ENCODE assay signal across 5 cellular contexts in genomic region chr17:79389896-79390295, GRCh38.
"Had no signal": no experiment of that assay in that cellular context is flagged by ENCODE, and none has a peak within 500 bp of the region (broad histone marks: within the 10 kb centered on the region; RNA-seq: fewer than 3 reads in every experiment).

No MANE protein-coding gene starts in this region.

- H3K4me3 ChIP-seq: K562 had no signal

- DNase-seq: IMR-90, KBM-7, KG1 had no signal

- H3K27ac ChIP-seq: HL-60 had no signal
